ENCODE assay signal across 7 cellular contexts in the genomic region with DNA sequence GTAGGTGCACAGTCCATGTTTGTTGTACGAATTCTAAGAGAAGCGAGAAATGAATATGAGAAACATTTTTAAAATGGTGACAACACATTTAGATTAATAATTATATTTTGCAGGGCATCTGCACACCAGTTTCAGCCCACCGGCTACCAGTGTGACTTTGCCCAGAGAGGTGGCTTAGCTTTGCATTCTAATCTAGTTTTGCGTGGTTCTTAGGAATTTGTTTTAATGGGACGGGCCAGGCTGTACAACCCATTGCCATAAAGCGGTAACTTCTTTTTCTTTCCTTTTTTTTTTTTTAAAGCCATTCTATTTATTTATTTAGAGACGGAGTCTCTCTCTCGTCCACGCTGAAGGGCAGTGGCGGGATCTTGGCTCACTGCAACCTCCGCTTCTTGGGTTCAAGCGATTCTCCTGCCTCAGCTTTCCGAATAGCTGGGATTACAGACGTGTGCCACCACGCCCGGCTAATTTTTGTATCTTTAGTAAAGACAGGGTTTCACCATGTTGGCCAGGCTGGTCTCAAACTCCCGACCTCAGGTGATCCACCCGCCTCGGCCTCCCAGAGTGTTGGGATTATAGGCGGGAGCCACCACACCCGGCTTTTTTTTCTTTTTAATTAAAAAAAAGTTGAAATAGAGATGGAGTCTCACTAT. TPM values are rescaled to one million over a fixed set of nuclear protein-coding genes. Genes with fewer than 3 reads are reported as not detected.
DNase-seq lines count a peak whose midpoint lies in the region; ATAC-seq and TF ChIP-seq lines count a peak whose summit lies in the region.

No MANE protein-coding gene starts in this region.

- peaks cover 14 to 41% of the 10 kb centered on the region in 2 donors for H3K4me1 ChIP-seq in adrenal gland (replicated peaks in 1 of 2)

- no peak for TF ChIP-seq POLR2A in adrenal gland (IDR thresholded peaks at IDR 0.05)

- H3K4me1 Mint-ChIP-seq in IgD-negative memory B cell, result peaks cover 9 to 32% (median 29%) of the 10 kb centered on the region in 3 donors

- WGBS in adrenal gland, 4 donors, result 67 to 74% (median 70%) methylated on average over 21 of the region's 21 CpGs

- TF ChIP-seq CTCF in adrenal gland (IDR thresholded peaks at IDR 0.05), result no peak
- TF ChIP-seq CTCF in kidney epithelial cell (IDR thresholded peaks at IDR 0.05; ENCODE audit: insufficient read depth, low read length, poor library complexity, severe bottlenecking), result no peak

- H3K36me3 Mint-ChIP-seq in IgD-negative memory B cell, result peaks cover 12% of the 10 kb centered on the region

- H3K9me3 Mint-ChIP-seq in IgD-negative memory B cell, result no peaks in the 10 kb centered on the region

- H3K27me3 Mint-ChIP-seq in IgD-negative memory B cell, result no peaks in the 10 kb centered on the region

- H3K27ac ChIP-seq in adrenal gland (peak overlapping the region; percentile 66 to 97 (median 92)), substantia nigra (ENCODE audit: low read depth, low read length, poor library complexity, severe bottlenecking) (peak overlapping the region; percentile 80)

- DNase-seq in adrenal gland, result no peak
- DNase-seq in kidney epithelial cell (ENCODE audit: low read depth), result no peak
- DNase-seq in substantia nigra (lab: John Stamatoyannopoulos, UW), result no peak
- no peak for DNase-seq in kidney tubule cell (ENCODE audit: low spot score)
- DNase-seq in pons (ENCODE audit: low spot score), result no peak

- H3K27me3 ChIP-seq in adrenal gland, result no peaks in the 10 kb centered on the region
- no peaks in the 10 kb centered on the region for H3K27me3 ChIP-seq in kidney epithelial cell (ENCODE audit: control insufficient read depth, insufficient read depth, low read length)

- no peak for ATAC-seq in HG03039 (IDR thresholded peaks at IDR 0.05; ENCODE audit: unreplicated experiment)

- H3K36me3 ChIP-seq in adrenal gland (replicated peaks in 1 of 2) (peaks cover 0 to 3% of the 10 kb centered on the region in 2 donors), kidney epithelial cell (ENCODE audit: control insufficient read depth, insufficient read depth, low read length) (no peaks in the 10 kb centered on the region)

- peak overlapping the region; percentile 90 to 99 (median 98) for H3K4me3 Mint-ChIP-seq in IgD-negative memory B cell

- no peaks in the 10 kb centered on the region for H3K9me3 ChIP-seq in adrenal gland (replicated peaks in 1 of 3)

- intact Hi-C loops in adrenal gland (cut with DNase I), result no loop called here

- H3K4me3 ChIP-seq in adrenal gland, result peak overlapping the region; percentile 80 to 94 (median 89)
- H3K4me3 ChIP-seq in kidney epithelial cell (ENCODE audit: low read depth, low read length), result peak overlapping the region; percentile 98

- H3K27ac Mint-ChIP-seq in IgD-negative memory B cell, result peak overlapping the region; percentile 64 to 98 (median 97)

RNA-seq across cellular contexts. Expression of a gene that starts 0.8 kb away (rescaled TPM):
- polyA plus RNA-seq in IgD-negative memory B cell (27.7 TPM), adrenal gland (100 to 1,000 TPM in 1 of 3 donors, 10 to 100 TPM in 2; 53.7 to 101 (median 67.3) TPM)
- total RNA-seq in adrenal gland (100 to 1,000 TPM in 1 of 8 donors, 10 to 100 TPM in 7; 13.9 to 364 (median 54.8) TPM), kidney epithelial cell (39.2 and 56.8 TPM in 2 replicates)

RNA-seq across cellular contexts. Expression of a gene that starts 28.7 kb away (rescaled TPM):
- polyA plus RNA-seq in IgD-negative memory B cell, result not detected
- total RNA-seq in adrenal gland, result not detected
- 10 to 100 TPM in 1 of 3 donors, under 1 TPM in 1, not detected in 1; 0.91 to 26.1 TPM for polyA plus RNA-seq in adrenal gland
- total RNA-seq in kidney epithelial cell, result not detected in 2 replicates

RNA-seq across cellular contexts. Expression of a gene that starts 55.7 kb away (rescaled TPM):
- polyA plus RNA-seq in IgD-negative memory B cell (2.3 TPM), adrenal gland (10 to 100 TPM; 45.6 to 68.6 (median 49.0) TPM)
- total RNA-seq in adrenal gland (10 to 100 TPM; 40.1 to 83.0 (median 58.5) TPM), kidney epithelial cell (49.7 and 60.5 TPM in 2 replicates)
